Comparison of ENCODE assay signal across 1 cellular context in genomic region chr15:66850078-66850991, GRCh38.
TF ChIP-seq lines count a peak whose summit lies in the region.

No MANE protein-coding gene starts in this region.

TF ChIP-seq in GM23338, 12 proteins besides CTCF, POLR2A, EP300 and RAD21 (continued from another document):
- no peak for TF ChIP-seq ZNF462 (CRISPR knock-in tag; IDR thresholded peaks at IDR 0.05)
- no peak for TF ChIP-seq ZNF331 (CRISPR knock-in tag; IDR thresholded peaks at IDR 0.05; ENCODE audit: low read depth)
- TF ChIP-seq POLR2AphosphoS5 (IDR thresholded peaks at IDR 0.05; ENCODE audit: low read depth) = no peak
- TF ChIP-seq EZH2 (IDR thresholded peaks at IDR 0.05; ENCODE audit: low read depth, unreplicated experiment) = no peak
